In the genomic region with DNA sequence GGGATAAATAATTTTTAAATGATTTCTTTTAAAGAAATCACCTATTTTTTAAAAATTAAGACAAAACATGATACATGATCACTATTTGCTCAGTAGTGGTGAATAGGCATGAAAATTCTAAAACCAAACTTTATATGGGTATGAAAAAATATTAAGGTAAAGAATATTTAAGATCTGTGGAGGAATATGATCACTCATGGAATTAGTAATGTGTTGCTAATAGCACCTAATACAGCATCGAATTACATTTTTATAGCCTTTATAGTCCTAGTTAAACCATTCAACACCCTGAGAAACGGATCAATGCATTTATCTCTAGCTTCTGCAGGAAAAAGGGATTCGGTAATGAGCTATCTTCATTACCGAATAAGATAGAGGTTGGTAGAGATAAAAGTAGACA, we compare ENCODE assay signal across 23 cellular contexts.
A peak's percentile ranks its signal among the peaks of the same experiment; 100 is the strongest.
DNase-seq lines count a peak whose midpoint lies in the region; ATAC-seq, FAIRE-seq and TF ChIP-seq lines count a peak whose summit lies in the region.
"Had no signal": no experiment of that assay in that cellular context is flagged by ENCODE, and none has a peak within 500 bp of the region (broad histone marks: within the 10 kb centered on the region; RNA-seq: fewer than 3 reads in every experiment).

No MANE protein-coding gene starts in this region.

- no peak for ATAC-seq in HepG2
- ATAC-seq in right lobe of liver = no peak
- no peak for ATAC-seq in K562

- no peak for TF ChIP-seq CTCF in HepG2 (CRISPR knock-in tag; IDR thresholded peaks at IDR 0.05)
- no peak for TF ChIP-seq CTCF in right lobe of liver (IDR thresholded peaks at IDR 0.05)
- no peak for TF ChIP-seq CTCF in K562 (IDR thresholded peaks at IDR 0.05 in 2 of 3, conservative IDR thresholded peaks at IDR 0.05 in 1 of 3; ENCODE audit: insufficient read depth in 2 of 3, low read depth in 1 of 3, low read length in 3 of 3)

- BruUV-seq in HepG2 (replicated peaks; lab: Mats Ljungman, UMichigan) (no TSS peak), K562 (replicated peaks; lab: Mats Ljungman, UMichigan) (no TSS peak)

- 0% methylated on average over 4 of the region's 4 CpGs for WGBS in HepG2 (ENCODE audit: low lambda C conversion rate)
- 33% methylated on average over 4 of the region's 4 CpGs for WGBS in right lobe of liver (ENCODE audit: insufficient coverage, low coverage, low lambda C conversion rate, missing lambda C conversion rate)
- 0% methylated on average over 4 of the region's 4 CpGs for WGBS in K562 (ENCODE audit: insufficient coverage, low coverage, missing lambda C conversion rate)
- 37 to 76% (median 46%) methylated on average over 4 of the region's 4 CpGs for WGBS in small intestine, 3 donors

- no peaks in the 10 kb centered on the region for H3K36me3 ChIP-seq in HepG2 (replicated peaks in 1 of 2; ENCODE audit: control insufficient read depth in 1 of 2, insufficient read depth in 2 of 2, low read length in 2 of 2)
- H3K36me3 ChIP-seq in right lobe of liver = no peaks in the 10 kb centered on the region
- no peaks in the 10 kb centered on the region for H3K36me3 ChIP-seq in K562 (ENCODE audit: control insufficient read depth, insufficient read depth, low read length)
- no peaks in the 10 kb centered on the region for H3K36me3 ChIP-seq in small intestine (ENCODE audit: control insufficient read depth in 2 of 2, insufficient read depth in 2 of 2, low read length in 2 of 2)
- H3K36me3 ChIP-seq: BE2C; BLaER1 treated with 17β-estradiol and CSF1 and Interleukin-3, amounts not matched to agents 10 nM and 100 nM had no signal

- TF ChIP-seq POLR2A in HepG2 (IDR thresholded peaks at IDR 0.05; ENCODE audit: insufficient read depth in 1 of 2, low read depth in 2 of 2, low read length in 2 of 2) = no peak
- no peak for TF ChIP-seq POLR2A in right lobe of liver (IDR thresholded peaks at IDR 0.05)
- TF ChIP-seq POLR2A in K562 (conservative IDR thresholded peaks at IDR 0.05) = no peak

- POLR2A ChIA-PET in HepG2 (lab: Yijun Ruan, JAX) (no interaction called here), K562 (lab: Yijun Ruan, JAX) (no interaction called here)

- intact Hi-C loops in HepG2 (cut with micrococcal nuclease; ENCODE audit: unreplicated experiment) = no loop called here
- intact Hi-C loops in right lobe of liver (cut with DNase I) = no loop called here
- intact Hi-C loops in K562 (cut with micrococcal nuclease) = no loop called here

- H2AFZ ChIP-seq in HepG2 (ENCODE audit: low read length) (no peak overlapping the region), K562 (ENCODE audit: low read depth, low read length) (no peak overlapping the region)

- H3K9me3 ChIP-seq in HepG2 (ENCODE audit: low read length) (peaks cover 7% of the 10 kb centered on the region; the same call in 1 of the 2 replicates), right lobe of liver (no peaks in the 10 kb centered on the region), K562 (replicated peaks; ENCODE audit: control insufficient read depth, insufficient read depth, low read depth, low read length) (0 out of 2 replicates have a peak, but pooled peaks cover 2% of the 10 kb centered on the region), small intestine (ENCODE audit: control insufficient read depth, low read depth) (no peaks in the 10 kb centered on the region)
- H3K9me3 ChIP-seq: BE2C; BLaER1 treated with 17β-estradiol and CSF1 and Interleukin-3, amounts not matched to agents 10 nM and 100 nM had no signal

- no peak for DNase-seq in HepG2 (ENCODE audit: low spot score)
- DNase-seq in right lobe of liver = no peak
- no peak for DNase-seq in K562 (ENCODE audit: extremely low read depth in 1 of 4, low spot score in 3 of 4)
- DNase-seq in small intestine = no peak
- no peak for DNase-seq in DMS79 treated with DMSO at 0.1 percent for 48 hours (lab: John Stamatoyannopoulos, UW)
- no peak for DNase-seq in pons (ENCODE audit: low spot score)
- DNase-seq: ACHN; AML-193; BE2C; CD4-positive, alpha-beta T cell; CD8-positive, alpha-beta memory T cell; DMS 273 treated with DMSO at 0.1 percent for 48 hours; DMS79; GF-D8; GOT3; H7; HCEC 1CT had no signal

- H4K20me1 ChIP-seq in HepG2 (ENCODE audit: insufficient read depth, low read length) = no peaks in the 10 kb centered on the region
- H4K20me1 ChIP-seq in K562 (replicated peaks; ENCODE audit: control insufficient read depth, insufficient read depth, low read length) = no peaks in the 10 kb centered on the region
- H4K20me1 ChIP-seq: BLaER1 treated with 17β-estradiol and CSF1 and Interleukin-3, amounts not matched to agents 10 nM and 100 nM had no signal

- H3K9me1 ChIP-seq in K562 (ENCODE audit: control insufficient read depth, insufficient read depth, low read length) = no peaks in the 10 kb centered on the region

- H3K4me1 ChIP-seq in HepG2 (ENCODE audit: insufficient read depth, low read length) (no peaks in the 10 kb centered on the region), right lobe of liver (no peaks in the 10 kb centered on the region), K562 (replicated peaks in 1 of 2; ENCODE audit: control insufficient read depth in 2 of 2, insufficient read depth in 2 of 2, low read length in 2 of 2) (no peaks in the 10 kb centered on the region), small intestine (ENCODE audit: control insufficient read depth in 2 of 2, insufficient read depth in 1 of 2, low read depth in 1 of 2, low read length in 1 of 2) (no peaks in the 10 kb centered on the region)
- H3K4me1 ChIP-seq: BE2C; BLaER1 treated with 17β-estradiol and CSF1 and Interleukin-3, amounts not matched to agents 10 nM and 100 nM had no signal

- H3K4me2 ChIP-seq in HepG2 (ENCODE audit: low read depth, low read length) (no peak overlapping the region), K562 (ENCODE audit: insufficient read depth, low read length) (no peak overlapping the region)
- H3K4me2 ChIP-seq: BLaER1 treated with 17β-estradiol and CSF1 and Interleukin-3, amounts not matched to agents 10 nM and 100 nM had no signal

- CTCF ChIA-PET in HepG2 (lab: Yijun Ruan, JAX; ENCODE audit: low intra/inter-chr PET ratio, low total read pairs) (no interaction called here), K562 (lab: Yijun Ruan, JAX; ENCODE audit: low intra/inter-chr PET ratio) (no interaction called here)

- no peak overlapping the region for H3K9ac ChIP-seq in HepG2 (ENCODE audit: insufficient read depth, low read depth, low read length)
- no peak overlapping the region for H3K9ac ChIP-seq in K562 (ENCODE audit: insufficient read depth in 1 of 2, low read depth in 2 of 2, low read length in 2 of 2)
- H3K9ac ChIP-seq: BLaER1 treated with 17β-estradiol and CSF1 and Interleukin-3, amounts not matched to agents 10 nM and 100 nM had no signal

- no peak overlapping the region for H3K27ac ChIP-seq in HepG2 (ENCODE audit: extremely low read length, insufficient read depth, low read length)
- H3K27ac ChIP-seq in right lobe of liver = no peak overlapping the region
- no peak overlapping the region for H3K27ac ChIP-seq in K562 (ENCODE audit: extremely low read depth, low read depth, low read length)
- H3K27ac ChIP-seq in small intestine (ENCODE audit: low read depth in 1 of 2, low read length in 1 of 2) = no peak overlapping the region
- H3K27ac ChIP-seq: 22Rv1; BLaER1 treated with 17β-estradiol and CSF1 and Interleukin-3, amounts not matched to agents 10 nM and 100 nM had no signal

- H3K79me2 ChIP-seq in HepG2 (ENCODE audit: insufficient read depth, low read length) = no peaks in the 10 kb centered on the region
- H3K79me2 ChIP-seq in K562 (ENCODE audit: control insufficient read depth, insufficient read depth, low read length) = no peaks in the 10 kb centered on the region

- no peak for TF ChIP-seq RAD21 in HepG2 (CRISPR knock-in tag; IDR thresholded peaks at IDR 0.05)
- no peak for TF ChIP-seq RAD21 in K562 (CRISPR knock-in tag; conservative IDR thresholded peaks at IDR 0.05 in 1 of 2, IDR thresholded peaks at IDR 0.05 in 1 of 2)

- no peak for FAIRE-seq in HepG2 (lab: Jason Lieb, UNC)
- FAIRE-seq in K562 (lab: Jason Lieb, UNC) = no peak
- FAIRE-seq in small intestine (lab: Jason Lieb, UNC) = peak; percentile 44
- FAIRE-seq: A204.1, D721Med, GM12891, GM18507 had no signal

- in situ Hi-C loops in HepG2 (cut with HindIII; ENCODE audit: extremely low pct_ligation_motif_present, low pct_unique_long_range_greater_than_20kb) = no loop called here
- in situ Hi-C loops in K562 (cut with MboI) = no loop called here

- H3K4me3 ChIP-seq in HepG2 (replicated peaks in 1 of 3; ENCODE audit: insufficient read depth in 1 of 3, low read depth in 2 of 3, low read length in 3 of 3) = no peak overlapping the region
- H3K4me3 ChIP-seq in right lobe of liver = no peak overlapping the region
- H3K4me3 ChIP-seq in K562 = no peak overlapping the region
- no peak overlapping the region for H3K4me3 ChIP-seq in small intestine (ENCODE audit: low read depth in 1 of 2, low read length in 2 of 2)
- H3K4me3 ChIP-seq: BLaER1 treated with 17β-estradiol and CSF1 and Interleukin-3, amounts not matched to agents 10 nM and 100 nM had no signal

- H3K27me3 ChIP-seq in HepG2 (ENCODE audit: control insufficient read depth in 1 of 2, insufficient read depth in 2 of 2, low read length in 2 of 2) = no peaks in the 10 kb centered on the region
- no peaks in the 10 kb centered on the region for H3K27me3 ChIP-seq in right lobe of liver
- H3K27me3 ChIP-seq in K562 (ENCODE audit: control insufficient read depth in 2 of 2, insufficient read depth in 2 of 2, low read length in 2 of 2) = no peaks in the 10 kb centered on the region
- H3K27me3 ChIP-seq in small intestine (ENCODE audit: control insufficient read depth in 2 of 2, insufficient read depth in 2 of 2, low read length in 2 of 2) = no peaks in the 10 kb centered on the region
- H3K27me3 ChIP-seq: BE2C; BLaER1 treated with 17β-estradiol and CSF1 and Interleukin-3, amounts not matched to agents 10 nM and 100 nM had no signal

- TF ChIP-seq EP300 in HepG2 (IDR thresholded peaks at IDR 0.05; ENCODE audit: low read depth in 2 of 2, low read length in 2 of 2) (no peak), HepG2 (CRISPR knock-in tag; IDR thresholded peaks at IDR 0.05; ENCODE audit: borderline replicate concordance) (no peak), K562 (IDR thresholded peaks at IDR 0.05; ENCODE audit: low read length) (no peak)

TF ChIP-seq in HepG2, 621 proteins besides CTCF, POLR2A, EP300 and RAD21 (continues in another document):
- no peak for TF ChIP-seq ELF4 (CRISPR knock-in tag; IDR thresholded peaks at IDR 0.05; ENCODE audit: borderline replicate concordance)
- no peak for TF ChIP-seq ZNF253 (CRISPR knock-in tag; IDR thresholded peaks at IDR 0.05; ENCODE audit: borderline replicate concordance)
- TF ChIP-seq RFX3 (CRISPR knock-in tag; IDR thresholded peaks at IDR 0.05) = no peak
- peak; percentile 66 to 86 for TF ChIP-seq MAFK (conservative IDR thresholded peaks at IDR 0.05 in 1 of 2, IDR thresholded peaks at IDR 0.05 in 1 of 2; ENCODE audit: low read length in 2 of 2)
- TF ChIP-seq AHR (CRISPR knock-in tag; IDR thresholded peaks at IDR 0.05) = no peak
